ENCODE assay signal across 13 cellular contexts in the genomic region with DNA sequence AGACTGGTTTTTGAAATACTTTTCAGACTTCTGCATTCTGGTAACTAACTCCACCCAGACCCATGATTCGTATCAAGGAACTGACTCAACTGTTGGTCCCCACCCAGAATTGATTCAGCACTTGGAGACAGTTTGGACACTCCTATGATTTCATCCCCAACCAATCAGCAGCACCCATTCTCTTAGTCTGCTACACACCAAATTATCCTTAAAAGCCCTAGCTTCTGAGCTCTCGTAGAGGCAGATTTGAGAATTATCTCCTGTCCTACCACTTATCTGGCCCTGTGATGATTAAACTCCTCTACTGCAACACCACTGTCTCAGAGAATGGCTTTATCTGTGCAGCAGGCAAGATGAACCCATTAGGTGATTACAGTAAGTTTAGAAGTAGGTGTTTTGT. TPM values are rescaled to one million over a fixed set of nuclear protein-coding genes. Genes with fewer than 3 reads are reported as not detected.
DNase-seq lines count a peak whose midpoint lies in the region; ATAC-seq and TF ChIP-seq lines count a peak whose summit lies in the region.
"Had no signal": no experiment of that assay in that cellular context is flagged by ENCODE, and none has a peak within 500 bp of the region (broad histone marks: within the 10 kb centered on the region; RNA-seq: fewer than 3 reads in every experiment).

No MANE protein-coding gene starts in this region.

- H3K36me3 Mint-ChIP-seq in CD8-positive, alpha-beta T cell, result no peaks in the 10 kb centered on the region

- H2BK20ac ChIP-seq in IMR-90 (ENCODE audit: low read depth, low read length), result no peak overlapping the region

- peak; percentile 79 for DNase-seq in ELR (ENCODE audit: low read depth)
- peak; percentile 57 for DNase-seq in IMR-90
- DNase-seq in astrocyte of the spinal cord (ENCODE audit: low read depth, low spot score), result peak; percentile 27
- DNase-seq in lung (ENCODE audit: low spot score), result no peak
- no peak for DNase-seq in CD8-positive, alpha-beta T cell
- no peak for DNase-seq in NCI-H524 treated with DMSO at 0.1 percent for 48 hours (lab: John Stamatoyannopoulos, UW)
- DNase-seq: hypothalamus; NCI-H1930; spleen; stimulated activated naive CD4-positive, alpha-beta T cell had no signal

- no peaks in the 10 kb centered on the region for H3K27me3 ChIP-seq in IMR-90 (ENCODE audit: control insufficient read depth, insufficient read depth, low read length)
- no peaks in the 10 kb centered on the region for H3K27me3 ChIP-seq in lung (ENCODE audit: control insufficient read depth, insufficient read depth)
- H3K27me3 ChIP-seq in CD8-positive, alpha-beta T cell (ENCODE audit: insufficient read depth, low read length), result no peaks in the 10 kb centered on the region
- H3K27me3 ChIP-seq: cardiac muscle cell, spleen had no signal

- H4K5ac ChIP-seq in IMR-90 (ENCODE audit: low read depth, low read length), result no peak overlapping the region

- H2BK15ac ChIP-seq in IMR-90 (ENCODE audit: low read depth, low read length), result no peak overlapping the region

- H2BK120ac ChIP-seq in IMR-90 (ENCODE audit: low read depth, low read length), result no peak overlapping the region

- H3K9me1 ChIP-seq in IMR-90 (ENCODE audit: insufficient read depth, low read length), result no peaks in the 10 kb centered on the region

- no peak overlapping the region for H3K4ac ChIP-seq in IMR-90 (ENCODE audit: low read depth, low read length)

- no peaks in the 10 kb centered on the region for H3K4me1 ChIP-seq in IMR-90 (ENCODE audit: control insufficient read depth, insufficient read depth, low read length)
- no peaks in the 10 kb centered on the region for H3K4me1 ChIP-seq in lung (ENCODE audit: control insufficient read depth in 2 of 2, insufficient read depth in 2 of 2, low read length in 2 of 2)
- no peaks in the 10 kb centered on the region for H3K4me1 ChIP-seq in CD8-positive, alpha-beta T cell (ENCODE audit: insufficient read depth, low read length)

- H3K4me3 ChIP-seq in IMR-90 (ENCODE audit: insufficient read depth, low read depth, low read length) (no peak overlapping the region), astrocyte of the spinal cord (ENCODE audit: low read depth, low read length) (no peak overlapping the region), lung (no peak overlapping the region)
- H3K4me3 ChIP-seq in CD8-positive, alpha-beta T cell (ENCODE audit: low read depth, low read length), result no peak overlapping the region
- H3K4me3 ChIP-seq: cardiac muscle cell, spleen had no signal

- H3K56ac ChIP-seq in IMR-90 (ENCODE audit: extremely low read depth, insufficient read depth, low read length), result no peak overlapping the region

- ATAC-seq in IMR-90 (ENCODE audit: low read depth) (no peak), lung (ENCODE audit: insufficient read depth, low FRiP score) (peak; percentile 69), GM21529 (IDR thresholded peaks at IDR 0.05; ENCODE audit: unreplicated experiment) (no peak)
- no peak for ATAC-seq in CD8-positive, alpha-beta T cell

- TF ChIP-seq RAD21 in IMR-90 (IDR thresholded peaks at IDR 0.05; ENCODE audit: low read length), result no peak

- dilution Hi-C loops in IMR-90 (cut with HindIII; ENCODE audit: low sequenced_read_pairs, unreplicated experiment), result no loop called here

- intact Hi-C loops in IMR-90 (cut with micrococcal nuclease), result no loop called here
- intact Hi-C loops in CD8-positive, alpha-beta T cell (cut with DNase I, micrococcal nuclease), result no loop called here

- no peak overlapping the region for H4K91ac ChIP-seq in IMR-90 (ENCODE audit: insufficient read depth, low read depth, low read length)

- H2BK5ac ChIP-seq in IMR-90 (ENCODE audit: low read depth, low read length, poor library complexity, severe bottlenecking), result no peak overlapping the region

- H3K9ac ChIP-seq in IMR-90 (ENCODE audit: low read depth, low read length), result no peak overlapping the region

- CTCF ChIA-PET in IMR-90 (lab: Yijun Ruan, JAX), result no interaction called here
- CTCF ChIA-PET in CD8-positive, alpha-beta T cell (lab: Charles Lee), result no interaction called here

- no peak overlapping the region for H3K4me3 Mint-ChIP-seq in CD8-positive, alpha-beta T cell

- H2AFZ ChIP-seq in IMR-90 (replicated peaks; ENCODE audit: low read length, poor library complexity), result no peak overlapping the region

- no peak overlapping the region for H2AK5ac ChIP-seq in IMR-90 (ENCODE audit: low read depth, low read length)

- peaks cover 9% of the 10 kb centered on the region for H3K27me3 Mint-ChIP-seq in CD8-positive, alpha-beta T cell (ENCODE audit: low read depth)

- H3K18ac ChIP-seq in IMR-90 (ENCODE audit: low read depth, low read length), result no peak overlapping the region

- no peaks in the 10 kb centered on the region for H4K20me1 ChIP-seq in IMR-90 (ENCODE audit: insufficient read depth, low read length)

- TF ChIP-seq CTCF in IMR-90 (conservative IDR thresholded peaks at IDR 0.05; ENCODE audit: low read depth, low read length) (no peak), astrocyte of the spinal cord (IDR thresholded peaks at IDR 0.05; ENCODE audit: low read depth, low read length) (no peak), lung (IDR thresholded peaks at IDR 0.05; ENCODE audit: control extremely low read depth, extremely low read depth) (no peak)
- TF ChIP-seq CTCF in CD8-positive, alpha-beta T cell (IDR thresholded peaks at IDR 0.05), result no peak

- H3K23ac ChIP-seq in IMR-90 (ENCODE audit: low read depth, low read length), result no peak overlapping the region

- no peak overlapping the region for H3K14ac ChIP-seq in IMR-90 (replicated peaks; ENCODE audit: low read depth, low read length)

- POLR2A ChIA-PET in IMR-90 (lab: Charles Lee; ENCODE audit: unreplicated experiment), result no interaction called here
- POLR2A ChIA-PET in CD8-positive, alpha-beta T cell (lab: Charles Lee), result no interaction called here

- no peak for TF ChIP-seq POLR2A in IMR-90 (IDR thresholded peaks at IDR 0.05; ENCODE audit: low read depth, low read length)

- in situ Hi-C loops in IMR-90 (cut with MboI; ENCODE audit: low sequenced_read_pairs) (no loop called here), astrocyte of the spinal cord (cut with HindIII; ENCODE audit: low sequenced_read_pairs) (no loop called here)

- H3K4me1 Mint-ChIP-seq in CD8-positive, alpha-beta T cell (ENCODE audit: low read depth), result no peaks in the 10 kb centered on the region

- no peaks in the 10 kb centered on the region for H3K9me3 Mint-ChIP-seq in CD8-positive, alpha-beta T cell

- H3K36me3 ChIP-seq in IMR-90 (ENCODE audit: control insufficient read depth, insufficient read depth, low read length) (no peaks in the 10 kb centered on the region), lung (ENCODE audit: control insufficient read depth in 2 of 2, insufficient read depth in 2 of 2, low read length in 2 of 2) (no peaks in the 10 kb centered on the region)
- no peaks in the 10 kb centered on the region for H3K36me3 ChIP-seq in CD8-positive, alpha-beta T cell (ENCODE audit: insufficient read depth, low read length)
- H3K36me3 ChIP-seq: cardiac muscle cell, spleen had no signal

- BruUV-seq in IMR-90 (replicated peaks; lab: Mats Ljungman, UMichigan), result no TSS peak

- H3K9me3 ChIP-seq in IMR-90 (ENCODE audit: control insufficient read depth, insufficient read depth, low read length) (no peaks in the 10 kb centered on the region; the same call in 1 of the 2 replicates), lung (ENCODE audit: control insufficient read depth in 2 of 2, insufficient read depth in 1 of 2, low read length in 1 of 2) (no peaks in the 10 kb centered on the region)
- H3K9me3 ChIP-seq in CD8-positive, alpha-beta T cell (ENCODE audit: low read length), result no peaks in the 10 kb centered on the region

- H4K8ac ChIP-seq in IMR-90 (ENCODE audit: low read depth in 2 of 2, low read length in 2 of 2), result no peak overlapping the region

- H2AK9ac ChIP-seq in IMR-90 (replicated peaks; ENCODE audit: low read depth, low read length, poor library complexity), result no peak overlapping the region

- H3K27ac Mint-ChIP-seq in CD8-positive, alpha-beta T cell, result no peak overlapping the region

- H3K79me1 ChIP-seq in IMR-90 (ENCODE audit: low read depth in 1 of 2, low read length in 2 of 2), result no peaks in the 10 kb centered on the region

- H3K27ac ChIP-seq in IMR-90 (ENCODE audit: insufficient read depth, low read length) (no peak overlapping the region), lung (ENCODE audit: low read depth in 1 of 2, low read length in 1 of 2) (no peak overlapping the region)
- no peak overlapping the region for H3K27ac ChIP-seq in CD8-positive, alpha-beta T cell (ENCODE audit: low read depth, low read length)
- H3K27ac ChIP-seq: cardiac muscle cell, RWPE1 had no signal

- H3K4me2 ChIP-seq in IMR-90 (ENCODE audit: low read depth, low read length), result no peak overlapping the region

- 0% methylated on average over 1 of the region's 2 CpGs; no CpG with 5 or more reads in 1 of the 2 experiments for WGBS in IMR-90 (ENCODE audit: extremely low coverage in 2 of 2, insufficient read length in 1 of 2), 2 experiments
- WGBS in lung, 2 donors, result 41 to 47% methylated on average over 2 of the region's 2 CpGs

RNA-seq across cellular contexts. Expression of gene GSTO1, which starts 7.7 kb away (rescaled TPM):
- total RNA-seq in IMR-90 (2012; rRNA removed) (258 and 330 TPM in 2 replicates), lung (100 to 1,000 TPM in 1 of 2 donors, 10 to 100 TPM in 1; 47.2 to 130 TPM)
- polyA plus RNA-seq in IMR-90 (2012; rRNA removed) (186 and 189 TPM in 2 replicates), lung (100 to 1,000 TPM; 205 to 244 TPM)
- 142 and 178 TPM in 2 replicates for polyA plus RNA-seq in IMR-90 (2012; cell fraction: cytosol; rRNA removed)
- polyA plus RNA-seq in IMR-90 (2012; cell fraction: nucleus; rRNA removed; ENCODE audit: low replicate concordance), result 39.1 and 96.8 TPM in 2 replicates
- 10 to 100 TPM in 1 of 2 experiments, 1 to 10 TPM in 1; 9.8 to 11.8 TPM for total RNA-seq in CD8-positive, alpha-beta T cell

RNA-seq across cellular contexts. Expression of gene CFAP43, which starts 14.8 kb away (rescaled TPM):
- total RNA-seq in IMR-90 (2012; rRNA removed) (under 0.01 TPM in 1 of 2 replicates, not detected in the other), lung (10 to 100 TPM; 30.0 to 71.6 TPM)
- polyA plus RNA-seq in IMR-90 (2012; rRNA removed) (0.05 and 0.07 TPM in 2 replicates), lung (10 to 100 TPM in 1 of 2 donors, 1 to 10 TPM in 1; 8.4 to 10.1 TPM)
- 0.04 TPM in 1 of 2 replicates, not detected in the other for polyA plus RNA-seq in IMR-90 (2012; cell fraction: cytosol; rRNA removed)
- 0.02 TPM in 1 of 2 replicates, not detected in the other for polyA plus RNA-seq in IMR-90 (2012; cell fraction: nucleus; rRNA removed; ENCODE audit: low replicate concordance)
- not detected for total RNA-seq in CD8-positive, alpha-beta T cell

RNA-seq across cellular contexts. Expression of gene GSTO2, which starts 22.0 kb away (rescaled TPM):
- total RNA-seq in IMR-90 (2012; rRNA removed) (1.9 and 2.3 TPM in 2 replicates), lung (10 to 100 TPM; 10.6 to 13.5 TPM)
- polyA plus RNA-seq in IMR-90 (2012; rRNA removed) (1.1 and 1.4 TPM in 2 replicates), lung (10 to 100 TPM in 1 of 2 donors, 1 to 10 TPM in 1; 6.6 to 25.9 TPM)
- polyA plus RNA-seq in IMR-90 (2012; cell fraction: cytosol; rRNA removed), result 1.0 and 3.0 TPM in 2 replicates
- polyA plus RNA-seq in IMR-90 (2012; cell fraction: nucleus; rRNA removed; ENCODE audit: low replicate concordance), result 1.2 and 2.8 TPM in 2 replicates
- total RNA-seq in CD8-positive, alpha-beta T cell, result under 1 TPM; 0.49 to 0.75 TPM

Comparison
In these comparisons a context has a peak if more than half of its experiments do, and no peak if none do; other contexts are left out.
1. DNase-seq: peak in ELR (single experiment), IMR-90 (single experiment) and astrocyte of the spinal cord (single experiment); none in lung (single experiment), CD8-positive, alpha-beta T cell (0 of 7) and NCI-H524 treated with DMSO at 0.1 percent for 48 hours (single experiment).
2. RNA of gene CFAP43, which starts 14.8 kb away (total RNA-seq): 30.0 to 71.6 TPM in lung; not detected in CD8-positive, alpha-beta T cell and under 0.01 TPM in IMR-90; every median in the first group is over 10 times any median in the second.